Comparison of ENCODE assay signal across 1 cellular context in genomic region chr3:123431658-123432323, GRCh38.
TF ChIP-seq lines count a peak whose summit lies in the region.

No MANE protein-coding gene starts in this region.

TF ChIP-seq in HEK293, 187 proteins besides CTCF, POLR2A, EP300 and RAD21 (continued from another document and continues in another):
- peak; percentile 83 for TF ChIP-seq PRDM4 (tag by site-specific recombination; IDR thresholded peaks at IDR 0.05)
- TF ChIP-seq ZNF561 (tag by site-specific recombination; IDR thresholded peaks at IDR 0.05; ENCODE audit: borderline replicate concordance), result no peak
- TF ChIP-seq ZSCAN30 (tag by site-specific recombination; IDR thresholded peaks at IDR 0.05), result peak; percentile 86; the same call in 1 of the 2 replicates
- TF ChIP-seq ZNF148 (tag by site-specific recombination; IDR thresholded peaks at IDR 0.05; ENCODE audit: borderline replicate concordance), result 0 out of 2 replicates have a peak, but pooled peaks have one; percentile 28
- TF ChIP-seq SALL2 (tag by site-specific recombination; IDR thresholded peaks at IDR 0.05; ENCODE audit: borderline replicate concordance), result no peak
- peak; percentile 38 for TF ChIP-seq ZNF600 (tag by site-specific recombination; IDR thresholded peaks at IDR 0.05)
- no peak for TF ChIP-seq ZNF174 (tag by site-specific recombination; IDR thresholded peaks at IDR 0.05)
- no peak for TF ChIP-seq ZNF501 (tag by site-specific recombination; IDR thresholded peaks at IDR 0.05)
- TF ChIP-seq TCF7L2 (IDR thresholded peaks at IDR 0.05; ENCODE audit: borderline replicate concordance, low read depth, low read length), result peak; percentile 79; the same call in 1 of the 2 replicates
- no peak for TF ChIP-seq ZNF311 (tag by site-specific recombination; IDR thresholded peaks at IDR 0.05; ENCODE audit: borderline replicate concordance)
- peak; percentile 92 for TF ChIP-seq OVOL3 (tag by site-specific recombination; IDR thresholded peaks at IDR 0.05)
- peak; percentile 68 for TF ChIP-seq PATZ1 (tag by site-specific recombination; IDR thresholded peaks at IDR 0.05)
- no peak for TF ChIP-seq YY2 (tag by site-specific recombination; IDR thresholded peaks at IDR 0.05)
- TF ChIP-seq ZNF555 (tag by site-specific recombination; conservative IDR thresholded peaks at IDR 0.05), result no peak
- TF ChIP-seq ZNF157 (tag by site-specific recombination; IDR thresholded peaks at IDR 0.05), result no peak
- TF ChIP-seq GFI1B (tag by site-specific recombination; IDR thresholded peaks at IDR 0.05), result peak; percentile 67
- peak; percentile 11; the same call in 1 of the 2 replicates for TF ChIP-seq SCRT2 (tag by site-specific recombination; IDR thresholded peaks at IDR 0.05)
- TF ChIP-seq BCL11A (tag by site-specific recombination; IDR thresholded peaks at IDR 0.05; ENCODE audit: low read depth), result peak; percentile 60; the same call in 1 of the 2 replicates
- peak; percentile 92 for TF ChIP-seq GLI2 (tag by site-specific recombination; IDR thresholded peaks at IDR 0.05; ENCODE audit: borderline replicate concordance, low read depth)
- TF ChIP-seq ATF2 (tag by site-specific recombination; IDR thresholded peaks at IDR 0.05; ENCODE audit: low read depth), result peak; percentile 64
- TF ChIP-seq HOXD13 (CRISPR knock-in tag; IDR thresholded peaks at IDR 0.05; ENCODE audit: borderline replicate concordance), result peak; percentile 84; the same call in 1 of the 2 replicates
- no peak for TF ChIP-seq ZNF140 (tag by site-specific recombination; IDR thresholded peaks at IDR 0.05)
- no peak for TF ChIP-seq ZNF155 (tag by site-specific recombination; IDR thresholded peaks at IDR 0.05)
- TF ChIP-seq ZNF692 (tag by site-specific recombination; IDR thresholded peaks at IDR 0.05), result peak; percentile 69
- TF ChIP-seq ZNF169 (tag by site-specific recombination; IDR thresholded peaks at IDR 0.05), result no peak
- peak; percentile 82 for TF ChIP-seq IKZF3 (tag by site-specific recombination; IDR thresholded peaks at IDR 0.05)
- peak; percentile 76 for TF ChIP-seq ZNF18 (tag by site-specific recombination; IDR thresholded peaks at IDR 0.05)
- TF ChIP-seq ZNF112 (tag by site-specific recombination; IDR thresholded peaks at IDR 0.05), result no peak
- peak; percentile 91 for TF ChIP-seq INSM2 (tag by site-specific recombination; IDR thresholded peaks at IDR 0.05)
- TF ChIP-seq ZNF776 (tag by site-specific recombination; IDR thresholded peaks at IDR 0.05; ENCODE audit: borderline replicate concordance), result no peak; the same call in 1 of the 2 replicates
- no peak for TF ChIP-seq ZNF76 (tag by site-specific recombination; IDR thresholded peaks at IDR 0.05; ENCODE audit: borderline replicate concordance, low read depth)
- TF ChIP-seq ZNF133 (tag by site-specific recombination; IDR thresholded peaks at IDR 0.05), result no peak
- TF ChIP-seq ZNF488 (tag by site-specific recombination; IDR thresholded peaks at IDR 0.05), result peak; percentile 95
- no peak for TF ChIP-seq ZNF274 (IDR thresholded peaks at IDR 0.05; ENCODE audit: low read length)
- no peak for TF ChIP-seq ZNF274 (tag by site-specific recombination; IDR thresholded peaks at IDR 0.05; ENCODE audit: borderline replicate concordance)
- no peak; the same call in 1 of the 2 replicates for TF ChIP-seq ZNF558 (tag by site-specific recombination; IDR thresholded peaks at IDR 0.05)
- 0 out of 2 replicates have a peak, but pooled peaks have one; percentile 39 for TF ChIP-seq ZSCAN16 (tag by site-specific recombination; IDR thresholded peaks at IDR 0.05)
- peak; percentile 68 for TF ChIP-seq KLF16 (tag by site-specific recombination; IDR thresholded peaks at IDR 0.05)
- no peak for TF ChIP-seq ZNF214 (tag by site-specific recombination; IDR thresholded peaks at IDR 0.05; ENCODE audit: borderline replicate concordance)
- TF ChIP-seq REST (tag by site-specific recombination; IDR thresholded peaks at IDR 0.05), result no peak
- no peak for TF ChIP-seq ZNF239 (tag by site-specific recombination; IDR thresholded peaks at IDR 0.05)
- peak; percentile 44 for TF ChIP-seq SP2 (tag by site-specific recombination; IDR thresholded peaks at IDR 0.05)
